In genomic region chr10:15744217-15744865, GRCh38 we compare ENCODE assay signal across 9 cellular contexts. TPM values are rescaled to one million over a fixed set of nuclear protein-coding genes. Genes with fewer than 3 reads are reported as not detected.
DNase-seq lines count a peak whose midpoint lies in the region; ATAC-seq and TF ChIP-seq lines count a peak whose summit lies in the region.
"Had no signal": no experiment of that assay in that cellular context is flagged by ENCODE, and none has a peak within 500 bp of the region (broad histone marks: within the 10 kb centered on the region; RNA-seq: fewer than 3 reads in every experiment).

No MANE protein-coding gene starts in this region.

- H3K27ac Mint-ChIP-seq in CD14-positive monocyte: peak overlapping the region in 1 of 7 donors; percentile 11
- no peak overlapping the region for H3K27ac Mint-ChIP-seq in immature natural killer cell

- no peak overlapping the region for H3K4me3 ChIP-seq in RWPE2 (ENCODE audit: severe bottlenecking)

- H3K4me3 Mint-ChIP-seq in CD14-positive monocyte (peak overlapping the region in 1 of 2 donors; percentile 6), immature natural killer cell (no peak overlapping the region)
- H3K4me3 Mint-ChIP-seq: naive thymus-derived CD8-positive, alpha-beta T cell had no signal

- peaks cover 0 to 8% (median 7%) of the 10 kb centered on the region in 3 donors for H3K27me3 Mint-ChIP-seq in CD14-positive monocyte (ENCODE audit: low read depth in 3 of 3)
- peaks cover 1 to 14% (median 8%) of the 10 kb centered on the region in 3 donors for H3K27me3 Mint-ChIP-seq in immature natural killer cell (ENCODE audit: low read depth in 3 of 3)

- DNase-seq in CD14-positive monocyte (ENCODE audit: low spot score): no peak
- DNase-seq in RWPE2 (ENCODE audit: low spot score): no peak
- peak; percentile 82 for DNase-seq in dermis blood vessel endothelial cell
- DNase-seq in myocyte (ENCODE audit: low read depth): peak; percentile 59
- no peak for DNase-seq in immature natural killer cell

- H3K9me3 Mint-ChIP-seq in CD14-positive monocyte (no peaks in the 10 kb centered on the region), immature natural killer cell (peaks cover 0 to 3% (median 0%) of the 10 kb centered on the region in 6 donors)

- peaks cover 2% of the 10 kb centered on the region for H3K27me3 ChIP-seq in RWPE2 (ENCODE audit: insufficient read depth, poor library complexity, severe bottlenecking)

- H3K4me1 ChIP-seq in RWPE2 (ENCODE audit: insufficient read depth, poor library complexity, severe bottlenecking): no peaks in the 10 kb centered on the region

- H3K36me3 Mint-ChIP-seq in CD14-positive monocyte (no peaks in the 10 kb centered on the region), immature natural killer cell (no peaks in the 10 kb centered on the region)
- H3K36me3 Mint-ChIP-seq: naive thymus-derived CD8-positive, alpha-beta T cell had no signal

- H3K9me3 ChIP-seq in RWPE2 (ENCODE audit: severe bottlenecking): no peaks in the 10 kb centered on the region

- H3K4me1 Mint-ChIP-seq in CD14-positive monocyte (no peaks in the 10 kb centered on the region), immature natural killer cell (no peaks in the 10 kb centered on the region)
- H3K4me1 Mint-ChIP-seq: naive thymus-derived CD8-positive, alpha-beta T cell had no signal

- peak; percentile 65 for ATAC-seq in GM18498 (IDR thresholded peaks at IDR 0.05; ENCODE audit: unreplicated experiment)
- peak; percentile 69 for ATAC-seq in HG03439 (IDR thresholded peaks at IDR 0.05; ENCODE audit: unreplicated experiment)
- no peak for ATAC-seq in RWPE2 (ENCODE audit: low read depth)
- ATAC-seq in GM18861 (IDR thresholded peaks at IDR 0.05; ENCODE audit: unreplicated experiment): no peak
- ATAC-seq: naive thymus-derived CD8-positive, alpha-beta T cell had no signal

- no peaks in the 10 kb centered on the region for H3K36me3 ChIP-seq in RWPE2 (ENCODE audit: low read depth)

- TF ChIP-seq CTCF in CD14-positive monocyte (IDR thresholded peaks at IDR 0.05) (peak; percentile 61), RWPE2 (IDR thresholded peaks at IDR 0.05; ENCODE audit: poor library complexity, severe bottlenecking) (peak; percentile 59)

- H3K27ac ChIP-seq in RWPE2 (ENCODE audit: poor library complexity, severe bottlenecking): no peak overlapping the region

- intact Hi-C loops in CD14-positive monocyte (cut with micrococcal nuclease): no loop called here

RNA-seq across cellular contexts. Expression of gene ITGA8, which starts 24.6 kb away (rescaled TPM):
- polyA plus RNA-seq in CD14-positive monocyte (not detected), immature natural killer cell (not detected)
- total RNA-seq in dermis blood vessel endothelial cell (0.23 and 0.34 TPM in 2 replicates), myocyte (not detected in 2 replicates)
- polyA plus RNA-seq in myocyte (2012): not detected
- total RNA-seq: naive thymus-derived CD8-positive, alpha-beta T cell had no signal
- polyA plus RNA-seq: naive thymus-derived CD8-positive, alpha-beta T cell had no signal

Comparison
In these comparisons a context has a peak if more than half of its experiments do, and no peak if none do; other contexts are left out.
1. DNase-seq: peak in dermis blood vessel endothelial cell (single experiment) and myocyte (single experiment); none in CD14-positive monocyte (single experiment), RWPE2 (single experiment) and immature natural killer cell (0 of 3).
2. ATAC-seq: peak in GM18498 (single experiment) and HG03439 (single experiment); none in RWPE2 (single experiment) and GM18861 (single experiment).